In the genomic region with DNA sequence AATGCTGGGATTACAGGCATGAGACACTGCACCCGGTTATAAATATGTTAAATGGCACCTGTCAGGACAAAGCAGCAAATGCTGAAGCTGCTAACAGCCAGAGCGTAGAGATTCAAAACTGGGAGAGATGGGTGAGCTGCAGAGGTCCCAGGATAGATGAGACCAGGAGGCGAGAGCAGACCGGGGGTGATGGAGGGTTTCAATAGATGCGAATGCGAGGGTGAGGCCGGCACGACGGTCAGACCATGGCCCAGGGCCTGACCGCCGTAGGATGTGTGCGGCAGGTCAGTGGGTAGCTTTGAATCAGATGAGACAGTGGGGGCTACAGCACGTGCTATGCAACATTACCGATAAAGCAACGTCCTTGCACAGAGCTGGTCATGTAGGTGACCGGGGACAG, we compare ENCODE assay signal across 1 cellular context.
TF ChIP-seq lines count a peak whose summit lies in the region.

No MANE protein-coding gene starts in this region.

TF ChIP-seq in WTC11, 78 proteins besides CTCF, POLR2A, EP300 and RAD21:
- TF ChIP-seq, protein P1, sequence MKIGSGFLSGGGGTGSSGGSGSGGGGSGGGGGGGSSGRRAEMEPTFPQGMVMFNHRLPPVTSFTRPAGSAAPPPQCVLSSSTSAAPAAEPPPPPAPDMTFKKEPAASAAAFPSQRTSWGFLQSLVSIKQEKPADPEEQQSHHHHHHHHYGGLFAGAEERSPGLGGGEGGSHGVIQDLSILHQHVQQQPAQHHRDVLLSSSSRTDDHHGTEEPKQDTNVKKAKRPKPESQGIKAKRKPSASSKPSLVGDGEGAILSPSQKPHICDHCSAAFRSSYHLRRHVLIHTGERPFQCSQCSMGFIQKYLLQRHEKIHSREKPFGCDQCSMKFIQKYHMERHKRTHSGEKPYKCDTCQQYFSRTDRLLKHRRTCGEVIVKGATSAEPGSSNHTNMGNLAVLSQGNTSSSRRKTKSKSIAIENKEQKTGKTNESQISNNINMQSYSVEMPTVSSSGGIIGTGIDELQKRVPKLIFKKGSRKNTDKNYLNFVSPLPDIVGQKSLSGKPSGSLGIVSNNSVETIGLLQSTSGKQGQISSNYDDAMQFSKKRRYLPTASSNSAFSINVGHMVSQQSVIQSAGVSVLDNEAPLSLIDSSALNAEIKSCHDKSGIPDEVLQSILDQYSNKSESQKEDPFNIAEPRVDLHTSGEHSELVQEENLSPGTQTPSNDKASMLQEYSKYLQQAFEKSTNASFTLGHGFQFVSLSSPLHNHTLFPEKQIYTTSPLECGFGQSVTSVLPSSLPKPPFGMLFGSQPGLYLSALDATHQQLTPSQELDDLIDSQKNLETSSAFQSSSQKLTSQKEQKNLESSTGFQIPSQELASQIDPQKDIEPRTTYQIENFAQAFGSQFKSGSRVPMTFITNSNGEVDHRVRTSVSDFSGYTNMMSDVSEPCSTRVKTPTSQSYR (CRISPR knock-in tag; IDR thresholded peaks at IDR 0.05): no peak
- TF ChIP-seq ATF1 (CRISPR knock-in tag; IDR thresholded peaks at IDR 0.05) (no peak), ZNF121 (CRISPR knock-in tag; IDR thresholded peaks at IDR 0.05) (no peak), TEAD1 (CRISPR knock-in tag; IDR thresholded peaks at IDR 0.05) (no peak), ZBTB21 (CRISPR knock-in tag; IDR thresholded peaks at IDR 0.05; ENCODE audit: borderline replicate concordance) (no peak), TP53 (CRISPR knock-in tag; IDR thresholded peaks at IDR 0.05) (no peak), MXD4 (CRISPR knock-in tag; IDR thresholded peaks at IDR 0.05; ENCODE audit: borderline replicate concordance) (no peak), ESRRA (CRISPR knock-in tag; IDR thresholded peaks at IDR 0.05; ENCODE audit: borderline replicate concordance) (no peak), HMGA2 (CRISPR knock-in tag; IDR thresholded peaks at IDR 0.05) (no peak), ZNF219 (CRISPR knock-in tag; IDR thresholded peaks at IDR 0.05; ENCODE audit: borderline replicate concordance) (no peak)
- TF ChIP-seq, protein P2, sequence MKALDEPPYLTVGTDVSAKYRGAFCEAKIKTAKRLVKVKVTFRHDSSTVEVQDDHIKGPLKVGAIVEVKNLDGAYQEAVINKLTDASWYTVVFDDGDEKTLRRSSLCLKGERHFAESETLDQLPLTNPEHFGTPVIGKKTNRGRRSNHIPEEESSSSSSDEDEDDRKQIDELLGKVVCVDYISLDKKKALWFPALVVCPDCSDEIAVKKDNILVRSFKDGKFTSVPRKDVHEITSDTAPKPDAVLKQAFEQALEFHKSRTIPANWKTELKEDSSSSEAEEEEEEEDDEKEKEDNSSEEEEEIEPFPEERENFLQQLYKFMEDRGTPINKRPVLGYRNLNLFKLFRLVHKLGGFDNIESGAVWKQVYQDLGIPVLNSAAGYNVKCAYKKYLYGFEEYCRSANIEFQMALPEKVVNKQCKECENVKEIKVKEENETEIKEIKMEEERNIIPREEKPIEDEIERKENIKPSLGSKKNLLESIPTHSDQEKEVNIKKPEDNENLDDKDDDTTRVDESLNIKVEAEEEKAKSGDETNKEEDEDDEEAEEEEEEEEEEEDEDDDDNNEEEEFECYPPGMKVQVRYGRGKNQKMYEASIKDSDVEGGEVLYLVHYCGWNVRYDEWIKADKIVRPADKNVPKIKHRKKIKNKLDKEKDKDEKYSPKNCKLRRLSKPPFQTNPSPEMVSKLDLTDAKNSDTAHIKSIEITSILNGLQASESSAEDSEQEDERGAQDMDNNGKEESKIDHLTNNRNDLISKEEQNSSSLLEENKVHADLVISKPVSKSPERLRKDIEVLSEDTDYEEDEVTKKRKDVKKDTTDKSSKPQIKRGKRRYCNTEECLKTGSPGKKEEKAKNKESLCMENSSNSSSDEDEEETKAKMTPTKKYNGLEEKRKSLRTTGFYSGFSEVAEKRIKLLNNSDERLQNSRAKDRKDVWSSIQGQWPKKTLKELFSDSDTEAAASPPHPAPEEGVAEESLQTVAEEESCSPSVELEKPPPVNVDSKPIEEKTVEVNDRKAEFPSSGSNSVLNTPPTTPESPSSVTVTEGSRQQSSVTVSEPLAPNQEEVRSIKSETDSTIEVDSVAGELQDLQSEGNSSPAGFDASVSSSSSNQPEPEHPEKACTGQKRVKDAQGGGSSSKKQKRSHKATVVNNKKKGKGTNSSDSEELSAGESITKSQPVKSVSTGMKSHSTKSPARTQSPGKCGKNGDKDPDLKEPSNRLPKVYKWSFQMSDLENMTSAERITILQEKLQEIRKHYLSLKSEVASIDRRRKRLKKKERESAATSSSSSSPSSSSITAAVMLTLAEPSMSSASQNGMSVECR (CRISPR knock-in tag; IDR thresholded peaks at IDR 0.05; ENCODE audit: borderline replicate concordance): no peak
- TF ChIP-seq, protein P3, sequence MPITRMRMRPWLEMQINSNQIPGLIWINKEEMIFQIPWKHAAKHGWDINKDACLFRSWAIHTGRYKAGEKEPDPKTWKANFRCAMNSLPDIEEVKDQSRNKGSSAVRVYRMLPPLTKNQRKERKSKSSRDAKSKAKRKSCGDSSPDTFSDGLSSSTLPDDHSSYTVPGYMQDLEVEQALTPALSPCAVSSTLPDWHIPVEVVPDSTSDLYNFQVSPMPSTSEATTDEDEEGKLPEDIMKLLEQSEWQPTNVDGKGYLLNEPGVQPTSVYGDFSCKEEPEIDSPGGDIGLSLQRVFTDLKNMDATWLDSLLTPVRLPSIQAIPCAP (CRISPR knock-in tag; IDR thresholded peaks at IDR 0.05): no peak
- TF ChIP-seq, protein P4, sequence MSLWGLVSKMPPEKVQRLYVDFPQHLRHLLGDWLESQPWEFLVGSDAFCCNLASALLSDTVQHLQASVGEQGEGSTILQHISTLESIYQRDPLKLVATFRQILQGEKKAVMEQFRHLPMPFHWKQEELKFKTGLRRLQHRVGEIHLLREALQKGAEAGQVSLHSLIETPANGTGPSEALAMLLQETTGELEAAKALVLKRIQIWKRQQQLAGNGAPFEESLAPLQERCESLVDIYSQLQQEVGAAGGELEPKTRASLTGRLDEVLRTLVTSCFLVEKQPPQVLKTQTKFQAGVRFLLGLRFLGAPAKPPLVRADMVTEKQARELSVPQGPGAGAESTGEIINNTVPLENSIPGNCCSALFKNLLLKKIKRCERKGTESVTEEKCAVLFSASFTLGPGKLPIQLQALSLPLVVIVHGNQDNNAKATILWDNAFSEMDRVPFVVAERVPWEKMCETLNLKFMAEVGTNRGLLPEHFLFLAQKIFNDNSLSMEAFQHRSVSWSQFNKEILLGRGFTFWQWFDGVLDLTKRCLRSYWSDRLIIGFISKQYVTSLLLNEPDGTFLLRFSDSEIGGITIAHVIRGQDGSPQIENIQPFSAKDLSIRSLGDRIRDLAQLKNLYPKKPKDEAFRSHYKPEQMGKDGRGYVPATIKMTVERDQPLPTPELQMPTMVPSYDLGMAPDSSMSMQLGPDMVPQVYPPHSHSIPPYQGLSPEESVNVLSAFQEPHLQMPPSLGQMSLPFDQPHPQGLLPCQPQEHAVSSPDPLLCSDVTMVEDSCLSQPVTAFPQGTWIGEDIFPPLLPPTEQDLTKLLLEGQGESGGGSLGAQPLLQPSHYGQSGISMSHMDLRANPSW (CRISPR knock-in tag; conservative IDR thresholded peaks at IDR 0.05; ENCODE audit: low read depth): no peak
- TF ChIP-seq, protein P5, sequence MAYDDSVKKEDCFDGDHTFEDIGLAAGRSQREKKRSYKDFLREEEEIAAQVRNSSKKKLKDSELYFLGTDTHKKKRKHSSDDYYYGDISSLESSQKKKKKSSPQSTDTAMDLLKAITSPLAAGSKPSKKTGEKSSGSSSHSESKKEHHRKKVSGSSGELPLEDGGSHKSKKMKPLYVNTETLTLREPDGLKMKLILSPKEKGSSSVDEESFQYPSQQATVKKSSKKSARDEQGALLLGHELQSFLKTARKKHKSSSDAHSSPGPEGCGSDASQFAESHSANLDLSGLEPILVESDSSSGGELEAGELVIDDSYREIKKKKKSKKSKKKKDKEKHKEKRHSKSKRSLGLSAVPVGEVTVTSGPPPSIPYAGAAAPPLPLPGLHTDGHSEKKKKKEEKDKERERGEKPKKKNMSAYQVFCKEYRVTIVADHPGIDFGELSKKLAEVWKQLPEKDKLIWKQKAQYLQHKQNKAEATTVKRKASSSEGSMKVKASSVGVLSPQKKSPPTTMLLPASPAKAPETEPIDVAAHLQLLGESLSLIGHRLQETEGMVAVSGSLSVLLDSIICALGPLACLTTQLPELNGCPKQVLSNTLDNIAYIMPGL (CRISPR knock-in tag; IDR thresholded peaks at IDR 0.05): no peak
TF ChIP-seq in WTC11: peak in this region for 0.
